In the genomic region with DNA sequence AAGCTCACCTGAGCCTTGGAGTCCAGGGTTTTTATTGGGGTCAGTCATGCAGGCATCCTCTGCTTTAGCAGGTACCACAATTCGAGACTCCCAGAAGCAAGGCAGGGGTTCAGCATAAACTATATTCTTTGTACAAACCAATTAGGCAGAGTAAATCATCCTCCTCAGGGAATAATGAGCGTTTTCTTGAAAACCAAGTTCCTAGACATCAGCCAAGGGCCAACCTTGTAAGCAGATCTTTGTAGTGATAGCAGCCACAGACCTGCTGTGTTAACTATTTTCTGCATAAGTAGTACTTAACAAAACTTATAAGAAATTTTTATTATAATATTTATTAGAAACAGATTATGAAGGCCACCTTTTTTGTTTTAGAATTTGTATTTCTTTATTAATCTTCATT, we compare ENCODE assay signal across 22 cellular contexts.
"Had no signal": no experiment of that assay in that cellular context is flagged by ENCODE, and none has a peak within 500 bp of the region (broad histone marks: within the 10 kb centered on the region; RNA-seq: fewer than 3 reads in every experiment).

No MANE protein-coding gene starts in this region.

- H3K27ac Mint-ChIP-seq: activated CD8-positive, alpha-beta memory T cell treated with anti-CD3 and anti-CD28 coated beads, Interleukin-2, amount 10 ng/mL, durations not matched to agents 7 days and 5 days; dendritic cell treated with granulocyte-macrophage colony-stimulating factor and Interleukin-4, amounts not matched to agents 40 ng/mL and 50 ng/mL, for 4 days; stimulated activated memory B cell treated with anti-CD40 and anti-IgM and Interleukin-4, amounts not matched to agents 10 μg/mL and 1 μg/mL and 100 μg/mL, for 72 hours had no signal

- H3K4me3 ChIP-seq: adrenal gland, heart right ventricle, left ventricle myocardium inferior, smooth muscle cell, thoracic aorta, upper lobe of left lung had no signal

- DNase-seq: activated CD4-positive, alpha-beta T cell treated with anti-CD3 and anti-CD28 coated beads, Interleukin-2, amount 50 U/mL, for 48 hours; activated CD8-positive, alpha-beta memory T cell treated with anti-CD3 and anti-CD28 coated beads, Interleukin-2, amount 10 ng/mL, durations not matched to agents 7 days and 5 days; activated effector memory CD4-positive, alpha-beta T cell treated with anti-CD3 and anti-CD28 coated beads, Interleukin-2, amount 50 U/mL, for 16 hours; activated T-cell treated with anti-CD3 and anti-CD28 coated beads, Interleukin-2, amount 50 U/mL, for 1 hour; adrenal gland; effector CD8-positive, alpha-beta T cell; heart right ventricle; immature natural killer cell; kidney glomerular epithelial cell; left ventricle myocardium inferior; mammary epithelial cell; stimulated activated CD4-positive, alpha-beta T cell treated with anti-CD3 and anti-CD28 coated beads, Interleukin-4, amount 100 ng/mL, for 24 hours; T-helper 1 cell; upper lobe of left lung had no signal

- ATAC-seq: activated CD4-positive, CD25-positive, alpha-beta regulatory T cell treated with anti-CD3 and anti-CD28 coated beads, Interleukin-2, amount 50 U/mL, for 24 hours; activated CD8-positive, alpha-beta memory T cell treated with anti-CD3 and anti-CD28 coated beads, Interleukin-2, amount 10 ng/mL, durations not matched to agents 7 days and 5 days; activated naive CD4-positive, alpha-beta T cell treated with anti-CD3 and anti-CD28 coated beads, Interleukin-2, amount 50 U/mL, for 72 hours; esophagus mucosa; heart right ventricle; SK-N-SH treated with all-trans-retinoic acid at 6 μM for 48 hours; stimulated activated memory B cell treated with anti-CD40 and anti-IgM and Interleukin-4, amounts not matched to agents 10 μg/mL and 1 μg/mL and 100 μg/mL, for 72 hours had no signal

- H3K4me3 Mint-ChIP-seq: activated CD8-positive, alpha-beta memory T cell treated with anti-CD3 and anti-CD28 coated beads, Interleukin-2, amount 10 ng/mL, durations not matched to agents 7 days and 5 days; dendritic cell treated with granulocyte-macrophage colony-stimulating factor and Interleukin-4, amounts not matched to agents 40 ng/mL and 50 ng/mL, for 4 days; immature natural killer cell; stimulated activated memory B cell treated with anti-CD40 and anti-IgM and Interleukin-4, amounts not matched to agents 10 μg/mL and 1 μg/mL and 100 μg/mL, for 72 hours had no signal

- H3K27me3 ChIP-seq: adrenal gland, heart right ventricle, upper lobe of left lung had no signal

- H3K27ac ChIP-seq: left ventricle myocardium inferior, thoracic aorta, upper lobe of left lung had no signal

- H3K4me2 ChIP-seq: smooth muscle cell had no signal

- H3K4me1 ChIP-seq: upper lobe of left lung had no signal

- H3K9me3 Mint-ChIP-seq: activated naive CD4-positive, alpha-beta T cell treated with anti-CD3 and anti-CD28 coated beads, Interleukin-2, amount 50 U/mL, for 72 hours; dendritic cell treated with granulocyte-macrophage colony-stimulating factor and Interleukin-4, amounts not matched to agents 40 ng/mL and 50 ng/mL, for 4 days; immature natural killer cell; stimulated activated memory B cell treated with anti-CD40 and anti-IgM and Interleukin-4, amounts not matched to agents 10 μg/mL and 1 μg/mL and 100 μg/mL, for 72 hours had no signal

- H3K27me3 Mint-ChIP-seq: activated CD8-positive, alpha-beta memory T cell treated with anti-CD3 and anti-CD28 coated beads, Interleukin-2, amount 10 ng/mL, durations not matched to agents 7 days and 5 days; dendritic cell treated with granulocyte-macrophage colony-stimulating factor and Interleukin-4, amounts not matched to agents 40 ng/mL and 50 ng/mL, for 4 days; stimulated activated memory B cell treated with anti-CD40 and anti-IgM and Interleukin-4, amounts not matched to agents 10 μg/mL and 1 μg/mL and 100 μg/mL, for 72 hours had no signal

- H3K9me3 ChIP-seq: adrenal gland, left ventricle myocardium inferior, thoracic aorta, upper lobe of left lung had no signal

- H3K4me1 Mint-ChIP-seq: stimulated activated memory B cell treated with anti-CD40 and anti-IgM and Interleukin-4, amounts not matched to agents 10 μg/mL and 1 μg/mL and 100 μg/mL, for 72 hours had no signal
